30 cellular contexts compared by ENCODE assay signal in genomic region chr5:124679578-124680210, GRCh38.
DNase-seq lines count a peak whose midpoint lies in the region; TF ChIP-seq lines count a peak whose summit lies in the region.
"Had no signal": no experiment of that assay in that cellular context is flagged by ENCODE, and none has a peak within 500 bp of the region (broad histone marks: within the 10 kb centered on the region; RNA-seq: fewer than 3 reads in every experiment).

No MANE protein-coding gene starts in this region.

- peak overlapping the region in 3 of 5 experiments; percentile 34 to 78 (median 78) for H3K4me3 Mint-ChIP-seq in brain
- H3K4me3 Mint-ChIP-seq in nephron progenitor cell: peak overlapping the region; percentile 43
- H3K4me3 Mint-ChIP-seq: activated CD8-positive, alpha-beta T cell treated with anti-CD3 and anti-CD28 coated beads for 36 hours; activated naive CD4-positive, alpha-beta T cell treated with anti-CD3 and anti-CD28 coated beads, Interleukin-2, amount 10 ng/mL, durations not matched to agents 7 days and 5 days; immature natural killer cell had no signal

- in situ Hi-C loops in KBM-7 (cut with MboI; ENCODE audit: low pct_unique_long_range_greater_than_20kb, low sequenced_read_pairs): no loop called here

- H3K4me1 ChIP-seq in HEK293 (ENCODE audit: control insufficient read depth, insufficient read depth, low read length) (peaks cover 41% of the 10 kb centered on the region), adrenal gland (replicated peaks in 1 of 2) (peaks cover 0 to 40% of the 10 kb centered on the region in 2 donors)

- H3K4me1 Mint-ChIP-seq in brain (peaks cover 90% of the 10 kb centered on the region), nephron progenitor cell (peaks cover 90% of the 10 kb centered on the region)
- H3K4me1 Mint-ChIP-seq: activated naive CD4-positive, alpha-beta T cell treated with anti-CD3 and anti-CD28 coated beads, Interleukin-2, amount 10 ng/mL, durations not matched to agents 7 days and 5 days; immature natural killer cell had no signal

- H3K27me3 Mint-ChIP-seq in brain (peaks cover 3% of the 10 kb centered on the region), nephron progenitor cell (ENCODE audit: low read depth, poor library complexity) (no peaks in the 10 kb centered on the region)
- H3K27me3 Mint-ChIP-seq: activated CD8-positive, alpha-beta T cell treated with anti-CD3 and anti-CD28 coated beads for 36 hours; activated naive CD4-positive, alpha-beta T cell treated with anti-CD3 and anti-CD28 coated beads, Interleukin-2, amount 10 ng/mL, durations not matched to agents 7 days and 5 days had no signal

- no peaks in the 10 kb centered on the region for H3K27me3 ChIP-seq in adrenal gland
- H3K27me3 ChIP-seq: BE2C, brain microvascular endothelial cell, gastroesophageal sphincter, neutrophil had no signal

- CTCF ChIA-PET in HEK293 (lab: Yijun Ruan, JAX): interaction anchor here (0.9 to 1.1 kb wide), 2 partner anchors 9 to 26 kb away, joined by 3 read pairs; no protein-coding TSS in a partner anchor

- H3K36me3 Mint-ChIP-seq in brain (peaks cover 56% of the 10 kb centered on the region), nephron progenitor cell (ENCODE audit: low read depth) (peaks cover 52% of the 10 kb centered on the region)
- H3K36me3 Mint-ChIP-seq: activated naive CD4-positive, alpha-beta T cell treated with anti-CD3 and anti-CD28 coated beads, Interleukin-2, amount 10 ng/mL, durations not matched to agents 7 days and 5 days; immature natural killer cell had no signal

- 80 to 87% (median 83%) methylated on average over 4 of the region's 4 CpGs for WGBS in adrenal gland, 4 donors

- H3K27ac ChIP-seq in HEK293 (ENCODE audit: extremely low read depth, low read depth, low read length) (no peak overlapping the region), temporal lobe (ENCODE audit: low read depth, low read length) (peak overlapping the region; percentile 6), adrenal gland (no peak overlapping the region)
- H3K27ac ChIP-seq: brain microvascular endothelial cell, neutrophil, PC-9 had no signal

- DNase-seq in nephron progenitor cell: no peak
- DNase-seq in central memory CD4-positive, alpha-beta T cell: no peak
- no peak for DNase-seq in adrenal gland
- DNase-seq in glomerular visceral epithelial cell (ENCODE audit: extremely low spot score): no peak
- no peak for DNase-seq in KBM-7
- DNase-seq: activated CD4-positive, alpha-beta T cell treated with anti-CD3 and anti-CD28 coated beads for 1 hour; activated CD8-positive, alpha-beta T cell treated with anti-CD3 and anti-CD28 coated beads for 36 hours; activated naive CD4-positive, alpha-beta T cell treated with anti-CD3 and anti-CD28 coated beads, Interleukin-2, amount 10 ng/mL, durations not matched to agents 7 days and 5 days; BE2C; brain microvascular endothelial cell; DMS53; GDM1; hypothalamus; immature natural killer cell; left colon; NCI-H1105 treated with DMSO at 0.1 percent for 48 hours; NCI-H1930; NCI-H2227 treated with DMSO at 0.1 percent for 48 hours; NCI-H526; PC-9; psoas muscle; Right ventricle myocardium superior; stimulated activated CD4-positive, alpha-beta T cell treated with anti-CD3 and anti-CD28 coated beads, Interleukin-4, amount 100 ng/mL, for 4 hours; T-helper 2 cell; trophoblast cell had no signal

- TF ChIP-seq POLR2A in adrenal gland (IDR thresholded peaks at IDR 0.05): no peak

- TF ChIP-seq CTCF in HEK293 (tag by site-specific recombination; IDR thresholded peaks at IDR 0.05) (no peak), brain (conservative IDR thresholded peaks at IDR 0.05) (no peak), nephron progenitor cell (IDR thresholded peaks at IDR 0.05) (no peak), adrenal gland (IDR thresholded peaks at IDR 0.05) (no peak)

- no peak overlapping the region for H3K4me3 ChIP-seq in HEK293 (ENCODE audit: low read depth, low read length)
- no peak overlapping the region for H3K4me3 ChIP-seq in adrenal gland
- H3K4me3 ChIP-seq: gastroesophageal sphincter, PC-9, psoas muscle had no signal

- no peaks in the 10 kb centered on the region for H3K9me3 ChIP-seq in HEK293 (ENCODE audit: control insufficient read depth, insufficient read depth, low read depth, low read length)
- no peaks in the 10 kb centered on the region for H3K9me3 ChIP-seq in adrenal gland (replicated peaks in 1 of 3)
- H3K9me3 ChIP-seq: BE2C, gastroesophageal sphincter, neutrophil, psoas muscle had no signal

- H3K27ac Mint-ChIP-seq in brain: peak overlapping the region; percentile 74 to 99 (median 94)
- H3K27ac Mint-ChIP-seq in nephron progenitor cell: peak overlapping the region; percentile 98
- H3K27ac Mint-ChIP-seq: activated CD8-positive, alpha-beta T cell treated with anti-CD3 and anti-CD28 coated beads for 36 hours; activated naive CD4-positive, alpha-beta T cell treated with anti-CD3 and anti-CD28 coated beads, Interleukin-2, amount 10 ng/mL, durations not matched to agents 7 days and 5 days; immature natural killer cell had no signal

- intact Hi-C loops in adrenal gland (cut with DNase I): no loop called here

- H3K9me3 Mint-ChIP-seq in brain: peaks cover 0 to 3% (median 0%) of the 10 kb centered on the region in 5 experiments
- H3K9me3 Mint-ChIP-seq in nephron progenitor cell: no peaks in the 10 kb centered on the region
- H3K9me3 Mint-ChIP-seq: activated CD8-positive, alpha-beta T cell treated with anti-CD3 and anti-CD28 coated beads for 36 hours; activated naive CD4-positive, alpha-beta T cell treated with anti-CD3 and anti-CD28 coated beads, Interleukin-2, amount 10 ng/mL, durations not matched to agents 7 days and 5 days; immature natural killer cell had no signal

- H3K36me3 ChIP-seq in HEK293 (ENCODE audit: control insufficient read depth in 2 of 2, insufficient read depth in 1 of 2, low read length in 2 of 2) (no peaks in the 10 kb centered on the region), adrenal gland (replicated peaks in 1 of 2) (no peaks in the 10 kb centered on the region)
- H3K36me3 ChIP-seq: BE2C, brain microvascular endothelial cell, gastroesophageal sphincter, neutrophil had no signal

- POLR2A ChIA-PET in HEK293 (lab: Yijun Ruan, JAX): no interaction called here

TF ChIP-seq in HEK293, 187 proteins besides CTCF, POLR2A, EP300 and RAD21:
- TF ChIP-seq ZNF560 (tag by site-specific recombination; IDR thresholded peaks at IDR 0.05; ENCODE audit: borderline replicate concordance) (no peak), GLIS1 (tag by site-specific recombination; IDR thresholded peaks at IDR 0.05) (no peak), ZBTB10 (tag by site-specific recombination; IDR thresholded peaks at IDR 0.05) (no peak), ZBTB6 (tag by site-specific recombination; IDR thresholded peaks at IDR 0.05) (no peak), ZNF449 (tag by site-specific recombination; IDR thresholded peaks at IDR 0.05) (peak; percentile 91), ZNF600 (tag by site-specific recombination; IDR thresholded peaks at IDR 0.05) (no peak), ZNF624 (tag by site-specific recombination; IDR thresholded peaks at IDR 0.05) (no peak)
TF ChIP-seq in HEK293: peak in this region for 1.
